In the genomic region with DNA sequence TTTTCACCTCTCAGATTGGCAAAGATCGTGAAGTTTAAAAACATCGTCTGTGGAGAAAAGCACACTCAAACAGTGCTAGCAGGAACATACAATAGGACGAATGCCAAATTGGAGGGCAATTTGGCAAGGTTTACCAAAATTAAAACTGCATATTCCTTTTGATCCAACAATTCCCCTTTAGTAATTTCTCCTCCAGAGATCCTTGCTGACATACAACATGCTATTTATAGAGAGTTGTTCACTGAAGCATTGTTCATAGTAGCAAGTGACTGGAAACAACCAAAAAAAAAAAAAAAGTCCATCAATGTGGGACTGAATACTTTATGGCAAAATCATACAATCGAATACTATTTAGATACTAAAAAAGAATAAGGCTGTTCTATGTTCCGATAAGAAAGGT, we compare ENCODE assay signal across 30 cellular contexts.
DNase-seq lines count a peak whose midpoint lies in the region; TF ChIP-seq lines count a peak whose summit lies in the region.
"Had no signal": no experiment of that assay in that cellular context is flagged by ENCODE, and none has a peak within 500 bp of the region (broad histone marks: within the 10 kb centered on the region; RNA-seq: fewer than 3 reads in every experiment).

No MANE protein-coding gene starts in this region.

- intact Hi-C loops in activated CD4-positive, alpha-beta T cell treated with anti-CD3 and anti-CD28 coated beads, Interleukin-2, amount 10 ng/mL, durations not matched to agents 24 days and 14 days (cut with micrococcal nuclease), result no loop called here

- no peak overlapping the region for H3K27ac Mint-ChIP-seq in activated CD4-positive, alpha-beta T cell treated with anti-CD3 and anti-CD28 coated beads, Interleukin-2, amount 10 ng/mL, durations not matched to agents 24 days and 14 days
- H3K27ac Mint-ChIP-seq: activated naive CD8-positive, alpha-beta T cell treated with anti-CD3 and anti-CD28 coated beads, Interleukin-2, amount 10 ng/mL, durations not matched to agents 7 days and 5 days; WTC11 had no signal

- H3K36me3 Mint-ChIP-seq in activated CD4-positive, alpha-beta T cell treated with anti-CD3 and anti-CD28 coated beads, Interleukin-2, amount 10 ng/mL, durations not matched to agents 24 days and 14 days (ENCODE audit: low read depth), result peaks cover 10% of the 10 kb centered on the region
- H3K36me3 Mint-ChIP-seq: WTC11 had no signal

- H3K4me1 ChIP-seq in BE2C, result no peaks in the 10 kb centered on the region
- H3K4me1 ChIP-seq: spleen, upper lobe of left lung had no signal

- no peaks in the 10 kb centered on the region for H3K9me3 ChIP-seq in BE2C
- H3K9me3 ChIP-seq: spleen, upper lobe of left lung had no signal

- H3K9me3 Mint-ChIP-seq in activated CD4-positive, alpha-beta T cell treated with anti-CD3 and anti-CD28 coated beads, Interleukin-2, amount 10 ng/mL, durations not matched to agents 24 days and 14 days, result peaks cover 9% of the 10 kb centered on the region
- H3K9me3 Mint-ChIP-seq: naive thymus-derived CD4-positive, alpha-beta T cell; WTC11 had no signal

- H3K4me3 ChIP-seq in BE2C (ENCODE audit: low read depth, low read length), result no peak overlapping the region
- H3K4me3 ChIP-seq: GM12878, lung, spleen, upper lobe of left lung had no signal

- TF ChIP-seq CTCF in BE2C (IDR thresholded peaks at IDR 0.05; ENCODE audit: low read depth, low read length), result no peak

- H3K4me1 Mint-ChIP-seq in activated CD4-positive, alpha-beta T cell treated with anti-CD3 and anti-CD28 coated beads, Interleukin-2, amount 10 ng/mL, durations not matched to agents 24 days and 14 days, result peaks cover 4% of the 10 kb centered on the region

- H3K27me3 Mint-ChIP-seq in activated CD4-positive, alpha-beta T cell treated with anti-CD3 and anti-CD28 coated beads, Interleukin-2, amount 10 ng/mL, durations not matched to agents 24 days and 14 days, result no peaks in the 10 kb centered on the region
- H3K27me3 Mint-ChIP-seq: activated naive CD8-positive, alpha-beta T cell treated with anti-CD3 and anti-CD28 coated beads, Interleukin-2, amount 10 ng/mL, durations not matched to agents 7 days and 5 days; naive thymus-derived CD4-positive, alpha-beta T cell had no signal

- H3K36me3 ChIP-seq in BE2C, result no peaks in the 10 kb centered on the region
- H3K36me3 ChIP-seq: upper lobe of left lung had no signal

- no peak overlapping the region for H3K4me3 Mint-ChIP-seq in activated CD4-positive, alpha-beta T cell treated with anti-CD3 and anti-CD28 coated beads, Interleukin-2, amount 10 ng/mL, durations not matched to agents 24 days and 14 days
- H3K4me3 Mint-ChIP-seq: activated naive CD8-positive, alpha-beta T cell treated with anti-CD3 and anti-CD28 coated beads, Interleukin-2, amount 10 ng/mL, durations not matched to agents 7 days and 5 days; naive thymus-derived CD4-positive, alpha-beta T cell; WTC11 had no signal

- peak; percentile 67 for DNase-seq in COLO829 (ENCODE audit: low spot score)
- DNase-seq in fibroblast of peridontal ligament (ENCODE audit: extremely low read depth), result peak; percentile 18
- DNase-seq in midbrain (lab: John Stamatoyannopoulos, UW), result peak; percentile 43
- DNase-seq in NCI-H1694 treated with DMSO at 0.1 percent for 48 hours (lab: John Stamatoyannopoulos, UW), result no peak
- DNase-seq in BE2C, result no peak
- DNase-seq in NCI-H524 (lab: John Stamatoyannopoulos, UW), result no peak
- no peak for DNase-seq in activated CD4-positive, alpha-beta T cell treated with anti-CD3 and anti-CD28 coated beads, Interleukin-2, amount 10 ng/mL, durations not matched to agents 24 days and 14 days
- DNase-seq: activated CD4-positive, alpha-beta T cell treated with anti-CD3 and anti-CD28 coated beads, Interleukin-2, amount 50 U/mL, for 4 hours; activated CD8-positive, alpha-beta memory T cell treated with anti-CD3 and anti-CD28 coated beads, Interleukin-2, amount 50 U/mL, for 48 hours; activated naive CD8-positive, alpha-beta T cell treated with anti-CD3 and anti-CD28 coated beads, Interleukin-2, amount 10 ng/mL, durations not matched to agents 7 days and 5 days; COR-L47; DMS79; foreskin fibroblast; islet precursor cell; Kasumi-1; naive thymus-derived CD4-positive, alpha-beta T cell; NCI-H1092 treated with DMSO at 0.1 percent for 48 hours; NCI-H2081 treated with DMSO at 0.1 percent for 48 hours; NCI-H510A; occipital lobe; spleen; stimulated activated CD4-positive, alpha-beta T cell treated with anti-CD3 and anti-CD28 coated beads, Interleukin-4, amount 100 ng/mL, for 24 hours; stimulated activated naive CD8-positive, alpha-beta T cell treated with anti-CD3 and anti-CD28 coated beads, Interleukin-15, Interleukin-2, amounts not matched to agents 100 U/mL and 50 U/mL, for 24 hours; T1000; upper lobe of left lung had no signal

- H3K27me3 ChIP-seq in BE2C, result no peaks in the 10 kb centered on the region
- H3K27me3 ChIP-seq: spleen, upper lobe of left lung had no signal

- H3K27ac ChIP-seq in angular gyrus (ENCODE audit: low read depth, low read length), result peak overlapping the region; percentile 94
- H3K27ac ChIP-seq: RWPE1, spleen, upper lobe of left lung had no signal

Comparison
In these comparisons a context has a peak if more than half of its experiments do, and no peak if none do; other contexts are left out.
1. DNase-seq: peak in COLO829 (single experiment), fibroblast of peridontal ligament (single experiment) and midbrain (single experiment); none in NCI-H1694 treated with DMSO at 0.1 percent for 48 hours (single experiment), BE2C (single experiment), NCI-H524 (0 of 2) and activated CD4-positive, alpha-beta T cell treated with anti-CD3 and anti-CD28 coated beads, Interleukin-2, amount 10 ng/mL, durations not matched to agents 24 days and 14 days (single experiment).